11 cellular contexts compared by ENCODE assay signal in the genomic region with DNA sequence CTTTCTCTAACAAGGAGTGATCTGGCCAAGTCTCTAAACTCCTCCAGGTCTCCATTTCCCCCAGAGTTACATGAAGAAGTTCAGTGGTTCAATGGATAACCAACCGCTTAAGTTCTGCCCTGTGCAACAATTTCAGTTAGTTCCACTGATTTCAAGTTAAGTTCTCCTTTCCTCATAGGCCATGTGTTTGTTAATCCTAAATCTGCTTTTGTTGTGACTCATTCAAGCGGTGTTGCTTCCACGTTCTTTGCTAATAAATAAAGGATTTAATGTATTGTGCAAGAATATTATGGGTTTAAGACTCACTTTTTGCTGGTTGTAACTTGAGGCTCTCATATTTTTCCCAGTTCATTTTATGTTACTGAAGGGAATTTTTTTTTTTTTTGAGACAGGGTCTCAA. TPM values are rescaled to one million over a fixed set of nuclear protein-coding genes. Genes with fewer than 3 reads are reported as not detected.
DNase-seq lines count a peak whose midpoint lies in the region; ATAC-seq and TF ChIP-seq lines count a peak whose summit lies in the region.
"Had no signal": no experiment of that assay in that cellular context is flagged by ENCODE, and none has a peak within 500 bp of the region (broad histone marks: within the 10 kb centered on the region; RNA-seq: fewer than 3 reads in every experiment).

No MANE protein-coding gene starts in this region.

- no peak overlapping the region for H2AFZ ChIP-seq in OCI-LY1 (ENCODE audit: low read length)

- H3K27ac ChIP-seq in OCI-LY1 (ENCODE audit: low read depth, low read length, poor library complexity, severe bottlenecking) (peak overlapping the region; percentile 84), mesendoderm (ENCODE audit: low read depth, low read length) (no peak overlapping the region)

- H2BK15ac ChIP-seq in mesendoderm (replicated peaks; ENCODE audit: low read depth), result no peak overlapping the region

- H2AK5ac ChIP-seq in mesendoderm (ENCODE audit: low read length), result no peak overlapping the region

- H3K4me2 ChIP-seq in OCI-LY1 (ENCODE audit: low read length), result peak overlapping the region; percentile 33
- no peak overlapping the region for H3K4me2 ChIP-seq in mesendoderm (ENCODE audit: low read length)

- TF ChIP-seq CTCF in OCI-LY1 (IDR thresholded peaks at IDR 0.05; ENCODE audit: low read length) (no peak), epithelial cell of proximal tubule (conservative IDR thresholded peaks at IDR 0.05; ENCODE audit: low read depth, low read length) (no peak), retinal pigment epithelial cell (conservative IDR thresholded peaks at IDR 0.05; ENCODE audit: low read depth, low read length) (no peak)

- H3K23ac ChIP-seq in mesendoderm (ENCODE audit: low read length), result no peak overlapping the region

- H3K9ac ChIP-seq in OCI-LY1 (ENCODE audit: low read length) (no peak overlapping the region), mesendoderm (ENCODE audit: low read length) (no peak overlapping the region)

- H3K36me3 ChIP-seq in OCI-LY1 (ENCODE audit: insufficient read depth, low read length) (peaks cover 51% of the 10 kb centered on the region), mesendoderm (ENCODE audit: control insufficient read depth, insufficient read depth, low read length) (no peaks in the 10 kb centered on the region)

- H2BK5ac ChIP-seq in mesendoderm (ENCODE audit: low read length), result no peak overlapping the region

- H3K79me2 ChIP-seq in OCI-LY1 (ENCODE audit: insufficient read depth, low read length), result peaks cover 94% of the 10 kb centered on the region
- H3K79me2 ChIP-seq in mesendoderm (ENCODE audit: control insufficient read depth, insufficient read depth, low read length), result peaks cover 28% of the 10 kb centered on the region

- ATAC-seq in GM19351 (IDR thresholded peaks at IDR 0.05; ENCODE audit: unreplicated experiment), result no peak

- H3K27me3 ChIP-seq in OCI-LY1 (ENCODE audit: insufficient read depth, low read length) (no peaks in the 10 kb centered on the region), mesendoderm (ENCODE audit: insufficient read depth, low read length, poor library complexity) (no peaks in the 10 kb centered on the region)
- H3K27me3 ChIP-seq: MG63 had no signal

- H3K9me2 ChIP-seq in OCI-LY1 (ENCODE audit: low read depth, low read length), result no peaks in the 10 kb centered on the region

- H4K8ac ChIP-seq in mesendoderm (ENCODE audit: low read depth, low read length), result no peak overlapping the region

- H3K9me3 ChIP-seq in OCI-LY1 (ENCODE audit: low read length), result no peaks in the 10 kb centered on the region
- H3K9me3 ChIP-seq: MG63 had no signal

- peaks cover 25% of the 10 kb centered on the region for H3K79me1 ChIP-seq in mesendoderm (ENCODE audit: low read length)

- WGBS in mesendoderm (ENCODE audit: extremely low coverage, insufficient coverage, low lambda C conversion rate), result no CpG with 5 or more reads among the region's 3 CpGs

- no peak overlapping the region for H3K18ac ChIP-seq in mesendoderm (ENCODE audit: low read length)

- no peak overlapping the region for H3K56ac ChIP-seq in mesendoderm (ENCODE audit: low read length)

- H3K4me3 ChIP-seq in OCI-LY1 (ENCODE audit: low read depth, low read length, poor library complexity, severe bottlenecking), result no peak overlapping the region
- H3K4me3 ChIP-seq in epithelial cell of proximal tubule (ENCODE audit: low read depth, low read length), result no peak overlapping the region
- no peak overlapping the region for H3K4me3 ChIP-seq in retinal pigment epithelial cell (ENCODE audit: low read length)
- H3K4me3 ChIP-seq in mesendoderm (ENCODE audit: low read length), result no peak overlapping the region
- H3K4me3 ChIP-seq: MG63 had no signal

- DNase-seq in ELR (ENCODE audit: low read depth) (peak; percentile 79), epithelial cell of proximal tubule (ENCODE audit: low read depth) (peak; percentile 83), retinal pigment epithelial cell (ENCODE audit: low read depth) (peak; percentile 93), mesendoderm (no peak), DMS79 (lab: John Stamatoyannopoulos, UW) (no peak)
- DNase-seq in activated CD4-positive, alpha-beta T cell treated with anti-CD3 and anti-CD28 coated beads for 48 hours, result no peak
- DNase-seq: activated CD8-positive, alpha-beta memory T cell treated with anti-CD3 and anti-CD28 coated beads for 24 hours; central memory CD4-positive, alpha-beta T cell; MG63 had no signal

- H4K5ac ChIP-seq in mesendoderm (ENCODE audit: low read length), result no peak overlapping the region

- no peaks in the 10 kb centered on the region for H3F3A ChIP-seq in OCI-LY1 (ENCODE audit: insufficient read depth, low read length)

- H3K4ac ChIP-seq in mesendoderm (ENCODE audit: low read depth, low read length), result no peak overlapping the region

- no peak overlapping the region for H2BK120ac ChIP-seq in mesendoderm (ENCODE audit: low read depth, low read length)

- H3K4me1 ChIP-seq in OCI-LY1 (ENCODE audit: insufficient read depth, low read length, severe bottlenecking) (peaks cover 77% of the 10 kb centered on the region), mesendoderm (ENCODE audit: control insufficient read depth, low read depth, low read length) (no peaks in the 10 kb centered on the region)

- no peaks in the 10 kb centered on the region for H4K20me1 ChIP-seq in OCI-LY1 (ENCODE audit: insufficient read depth, low read length)

RNA-seq across cellular contexts. Expression of gene GNA13, which starts 36.3 kb away (rescaled TPM):
- total RNA-seq in epithelial cell of proximal tubule, result 37.8 and 43.6 TPM in 2 replicates
- polyA plus RNA-seq in mesendoderm (2013, experiment 1 of 2), result 38.2 TPM
- polyA plus RNA-seq in mesendoderm (2013, experiment 2 of 2), result 37.3 TPM

Comparison
In these comparisons a context has a peak if more than half of its experiments do, and no peak if none do; other contexts are left out.
1. DNase-seq: peak in ELR (single experiment), epithelial cell of proximal tubule (single experiment) and retinal pigment epithelial cell (single experiment); none in activated CD4-positive, alpha-beta T cell treated with anti-CD3 and anti-CD28 coated beads for 48 hours (single experiment), mesendoderm (single experiment) and DMS79 (single experiment).